In the genomic region with DNA sequence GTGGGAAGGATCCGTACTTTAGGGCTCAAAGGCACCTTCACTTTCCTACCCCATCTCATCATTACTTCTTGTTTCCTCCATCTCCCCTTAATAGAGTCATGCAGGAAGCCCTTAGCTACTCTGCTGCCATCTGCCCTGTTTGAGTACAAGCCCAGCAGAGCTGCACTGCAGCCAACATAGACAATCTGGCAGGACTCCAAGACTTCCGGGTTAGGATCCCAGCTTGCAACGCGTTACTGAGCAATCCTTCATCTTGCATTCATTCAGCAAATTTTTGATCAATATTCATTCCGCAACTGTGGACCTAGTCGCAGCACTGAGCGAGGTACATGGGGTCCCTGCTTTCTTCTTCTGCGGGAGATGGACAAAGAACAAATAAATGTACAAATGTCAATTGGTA, we compare ENCODE assay signal across 1 cellular context.
TF ChIP-seq lines count a peak whose summit lies in the region.

No MANE protein-coding gene starts in this region.

TF ChIP-seq in IMR-90, 13 proteins besides CTCF, POLR2A, EP300 and RAD21 (continued from another document):
- TF ChIP-seq CEBPB (IDR thresholded peaks at IDR 0.05; ENCODE audit: low read depth, low read length) (no peak), FOS (IDR thresholded peaks at IDR 0.05; ENCODE audit: low read depth, low read length) (no peak), NFE2L2 (IDR thresholded peaks at IDR 0.05; ENCODE audit: low read depth, low read length) (no peak), BHLHE40 (IDR thresholded peaks at IDR 0.05; ENCODE audit: low read depth, low read length) (no peak)
TF ChIP-seq in IMR-90: peak in this region for 0.
